Comparison of ENCODE assay signal across 20 cellular contexts in genomic region chr18:7070466-7070865, GRCh38. TPM values are rescaled to one million over a fixed set of nuclear protein-coding genes. Genes with fewer than 3 reads are reported as not detected.
"Had no signal": no experiment of that assay in that cellular context is flagged by ENCODE, and none has a peak within 500 bp of the region (broad histone marks: within the 10 kb centered on the region; RNA-seq: fewer than 3 reads in every experiment).

No MANE protein-coding gene starts in this region.

- H3K4me1 ChIP-seq: foreskin keratinocyte, heart right ventricle, parathyroid adenoma, spleen, upper lobe of left lung, vagina had no signal

- H3K4me3 Mint-ChIP-seq: dendritic cell treated with granulocyte-macrophage colony-stimulating factor and Interleukin-4, amounts not matched to agents 40 ng/mL and 50 ng/mL, for 4 days; naive thymus-derived CD8-positive, alpha-beta T cell; stimulated activated memory B cell treated with anti-CD40 and anti-IgM and Interleukin-4, amounts not matched to agents 10 μg/mL and 1 μg/mL and 100 μg/mL, for 72 hours; stimulated activated naive CD8-positive, alpha-beta T cell treated with anti-CD3 and anti-CD28 coated beads, Interleukin-15, Interleukin-2, amounts not matched to agents 100 ng/mL and 50 ng/mL, for 24 hours had no signal

- H3K27ac Mint-ChIP-seq: dendritic cell treated with granulocyte-macrophage colony-stimulating factor and Interleukin-4, amounts not matched to agents 40 ng/mL and 50 ng/mL, for 4 days; naive thymus-derived CD8-positive, alpha-beta T cell; stimulated activated memory B cell treated with anti-CD40 and anti-IgM and Interleukin-4, amounts not matched to agents 10 μg/mL and 1 μg/mL and 100 μg/mL, for 72 hours; stimulated activated naive CD8-positive, alpha-beta T cell treated with anti-CD3 and anti-CD28 coated beads, Interleukin-15, Interleukin-2, amounts not matched to agents 100 ng/mL and 50 ng/mL, for 24 hours had no signal

- ATAC-seq: foreskin keratinocyte; heart right ventricle; mucosa of descending colon; naive thymus-derived CD8-positive, alpha-beta T cell; sciatic nerve; stimulated activated memory B cell treated with anti-CD40 and anti-IgM and Interleukin-4, amounts not matched to agents 10 μg/mL and 1 μg/mL and 100 μg/mL, for 72 hours had no signal

- DNase-seq: erythroblast; foreskin keratinocyte; heart right ventricle; hypothalamus; kidney glomerular epithelial cell; mucosa of descending colon; naive thymus-derived CD8-positive, alpha-beta T cell; spleen; stimulated activated CD4-positive, alpha-beta T cell treated with anti-CD3 and anti-CD28 coated beads, Interleukin-15, amount 100 ng/mL, for 24 hours; stimulated activated CD4-positive, alpha-beta T cell treated with anti-CD3 and anti-CD28 coated beads, Interleukin-1b, Interleukin-23, amount 100 ng/mL, for 48 hours; stimulated activated CD4-positive, alpha-beta T cell treated with anti-CD3 and anti-CD28 coated beads, Interleukin-4, amount 100 ng/mL, for 24 hours; tibial artery; upper lobe of left lung had no signal

- H3K36me3 Mint-ChIP-seq: naive thymus-derived CD8-positive, alpha-beta T cell; stimulated activated memory B cell treated with anti-CD40 and anti-IgM and Interleukin-4, amounts not matched to agents 10 μg/mL and 1 μg/mL and 100 μg/mL, for 72 hours had no signal

- H3K9me3 ChIP-seq: mucosa of descending colon, spleen, tibial artery, upper lobe of left lung, vagina had no signal

- H3K4me1 Mint-ChIP-seq: naive thymus-derived CD8-positive, alpha-beta T cell; stimulated activated memory B cell treated with anti-CD40 and anti-IgM and Interleukin-4, amounts not matched to agents 10 μg/mL and 1 μg/mL and 100 μg/mL, for 72 hours had no signal

- H3K27ac ChIP-seq: foreskin keratinocyte, heart right ventricle, parathyroid adenoma, spleen, tibial artery, upper lobe of left lung, vagina had no signal

- H3K9me3 Mint-ChIP-seq: dendritic cell treated with granulocyte-macrophage colony-stimulating factor and Interleukin-4, amounts not matched to agents 40 ng/mL and 50 ng/mL, for 4 days; stimulated activated memory B cell treated with anti-CD40 and anti-IgM and Interleukin-4, amounts not matched to agents 10 μg/mL and 1 μg/mL and 100 μg/mL, for 72 hours; stimulated activated naive CD8-positive, alpha-beta T cell treated with anti-CD3 and anti-CD28 coated beads, Interleukin-15, Interleukin-2, amounts not matched to agents 100 ng/mL and 50 ng/mL, for 24 hours had no signal

- H3K27me3 Mint-ChIP-seq: dendritic cell treated with granulocyte-macrophage colony-stimulating factor and Interleukin-4, amounts not matched to agents 40 ng/mL and 50 ng/mL, for 4 days; stimulated activated memory B cell treated with anti-CD40 and anti-IgM and Interleukin-4, amounts not matched to agents 10 μg/mL and 1 μg/mL and 100 μg/mL, for 72 hours; stimulated activated naive CD8-positive, alpha-beta T cell treated with anti-CD3 and anti-CD28 coated beads, Interleukin-15, Interleukin-2, amounts not matched to agents 100 ng/mL and 50 ng/mL, for 24 hours had no signal

- H3K36me3 ChIP-seq: heart right ventricle, spleen, tibial artery, upper lobe of left lung, vagina had no signal

- H3K27me3 ChIP-seq: foreskin keratinocyte, spleen, tibial artery, upper lobe of left lung, vagina had no signal

- H3K4me3 ChIP-seq: heart right ventricle, mucosa of descending colon, spleen, tibial artery, upper lobe of left lung, vagina had no signal

RNA-seq across cellular contexts. Expression of gene LAMA1, which starts 47.1 kb away (rescaled TPM):
- total RNA-seq: endothelial cell of umbilical vein; naive thymus-derived CD8-positive, alpha-beta T cell had no signal
